In genomic region chr15:72269739-72270138, GRCh38 we compare ENCODE assay signal across 3 cellular contexts.
TF ChIP-seq lines count a peak whose summit lies in the region.

No MANE protein-coding gene starts in this region.

TF ChIP-seq in HEK293, 187 proteins besides CTCF, POLR2A, EP300 and RAD21:
- TF ChIP-seq, protein P1, sequence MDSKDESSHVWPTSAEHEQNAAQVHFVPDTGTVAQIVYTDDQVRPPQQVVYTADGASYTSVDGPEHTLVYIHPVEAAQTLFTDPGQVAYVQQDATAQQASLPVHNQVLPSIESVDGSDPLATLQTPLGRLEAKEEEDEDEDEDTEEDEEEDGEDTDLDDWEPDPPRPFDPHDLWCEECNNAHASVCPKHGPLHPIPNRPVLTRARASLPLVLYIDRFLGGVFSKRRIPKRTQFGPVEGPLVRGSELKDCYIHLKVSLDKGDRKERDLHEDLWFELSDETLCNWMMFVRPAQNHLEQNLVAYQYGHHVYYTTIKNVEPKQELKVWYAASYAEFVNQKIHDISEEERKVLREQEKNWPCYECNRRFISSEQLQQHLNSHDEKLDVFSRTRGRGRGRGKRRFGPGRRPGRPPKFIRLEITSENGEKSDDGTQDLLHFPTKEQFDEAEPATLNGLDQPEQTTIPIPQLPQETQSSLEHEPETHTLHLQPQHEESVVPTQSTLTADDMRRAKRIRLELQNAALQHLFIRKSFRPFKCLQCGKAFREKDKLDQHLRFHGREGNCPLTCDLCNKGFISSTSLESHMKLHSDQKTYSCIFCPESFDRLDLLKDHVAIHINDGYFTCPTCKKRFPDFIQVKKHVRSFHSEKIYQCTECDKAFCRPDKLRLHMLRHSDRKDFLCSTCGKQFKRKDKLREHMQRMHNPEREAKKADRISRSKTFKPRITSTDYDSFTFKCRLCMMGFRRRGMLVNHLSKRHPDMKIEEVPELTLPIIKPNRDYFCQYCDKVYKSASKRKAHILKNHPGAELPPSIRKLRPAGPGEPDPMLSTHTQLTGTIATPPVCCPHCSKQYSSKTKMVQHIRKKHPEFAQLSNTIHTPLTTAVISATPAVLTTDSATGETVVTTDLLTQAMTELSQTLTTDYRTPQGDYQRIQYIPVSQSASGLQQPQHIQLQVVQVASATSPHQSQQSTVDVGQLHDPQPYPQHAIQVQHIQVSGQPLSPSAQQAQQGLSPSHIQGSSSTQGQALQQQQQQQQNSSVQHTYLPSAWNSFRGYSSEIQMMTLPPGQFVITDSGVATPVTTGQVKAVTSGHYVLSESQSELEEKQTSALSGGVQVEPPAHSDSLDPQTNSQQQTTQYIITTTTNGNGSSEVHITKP (tag by site-specific recombination; IDR thresholded peaks at IDR 0.05): peak; percentile 92
- no peak for TF ChIP-seq ELK4 (IDR thresholded peaks at IDR 0.05; ENCODE audit: borderline replicate concordance, low read depth, low read length)

TF ChIP-seq in K562, 482 proteins besides CTCF, POLR2A, EP300 and RAD21:
- TF ChIP-seq EHMT2 (IDR thresholded peaks at IDR 0.05) (no peak), CSDE1 (IDR thresholded peaks at IDR 0.05) (no peak), ELF4 (CRISPR knock-in tag; IDR thresholded peaks at IDR 0.05) (no peak), SRSF7 (optimal IDR thresholded peaks at IDR 0.05; ENCODE audit: low read depth, low read length) (no peak)
- TF ChIP-seq, protein P1 (IDR thresholded peaks at IDR 0.05; ENCODE audit: partially characterized antibody): peak; percentile 89

TF ChIP-seq in neural cell, 6 proteins besides CTCF, POLR2A, EP300 and RAD21:
- TF ChIP-seq MXI1 (conservative IDR thresholded peaks at IDR 0.05; ENCODE audit: poor library complexity, severe bottlenecking): no peak
- TF ChIP-seq SMC3 (conservative IDR thresholded peaks at IDR 0.05; ENCODE audit: poor library complexity): no peak
- TF ChIP-seq EZH2 (IDR thresholded peaks at IDR 0.05; ENCODE audit: borderline replicate concordance, insufficient read depth, low read length, poor library complexity, severe bottlenecking): no peak
- no peak for TF ChIP-seq TAF1 (IDR thresholded peaks at IDR 0.05; ENCODE audit: low read depth)
- TF ChIP-seq, protein P2, sequence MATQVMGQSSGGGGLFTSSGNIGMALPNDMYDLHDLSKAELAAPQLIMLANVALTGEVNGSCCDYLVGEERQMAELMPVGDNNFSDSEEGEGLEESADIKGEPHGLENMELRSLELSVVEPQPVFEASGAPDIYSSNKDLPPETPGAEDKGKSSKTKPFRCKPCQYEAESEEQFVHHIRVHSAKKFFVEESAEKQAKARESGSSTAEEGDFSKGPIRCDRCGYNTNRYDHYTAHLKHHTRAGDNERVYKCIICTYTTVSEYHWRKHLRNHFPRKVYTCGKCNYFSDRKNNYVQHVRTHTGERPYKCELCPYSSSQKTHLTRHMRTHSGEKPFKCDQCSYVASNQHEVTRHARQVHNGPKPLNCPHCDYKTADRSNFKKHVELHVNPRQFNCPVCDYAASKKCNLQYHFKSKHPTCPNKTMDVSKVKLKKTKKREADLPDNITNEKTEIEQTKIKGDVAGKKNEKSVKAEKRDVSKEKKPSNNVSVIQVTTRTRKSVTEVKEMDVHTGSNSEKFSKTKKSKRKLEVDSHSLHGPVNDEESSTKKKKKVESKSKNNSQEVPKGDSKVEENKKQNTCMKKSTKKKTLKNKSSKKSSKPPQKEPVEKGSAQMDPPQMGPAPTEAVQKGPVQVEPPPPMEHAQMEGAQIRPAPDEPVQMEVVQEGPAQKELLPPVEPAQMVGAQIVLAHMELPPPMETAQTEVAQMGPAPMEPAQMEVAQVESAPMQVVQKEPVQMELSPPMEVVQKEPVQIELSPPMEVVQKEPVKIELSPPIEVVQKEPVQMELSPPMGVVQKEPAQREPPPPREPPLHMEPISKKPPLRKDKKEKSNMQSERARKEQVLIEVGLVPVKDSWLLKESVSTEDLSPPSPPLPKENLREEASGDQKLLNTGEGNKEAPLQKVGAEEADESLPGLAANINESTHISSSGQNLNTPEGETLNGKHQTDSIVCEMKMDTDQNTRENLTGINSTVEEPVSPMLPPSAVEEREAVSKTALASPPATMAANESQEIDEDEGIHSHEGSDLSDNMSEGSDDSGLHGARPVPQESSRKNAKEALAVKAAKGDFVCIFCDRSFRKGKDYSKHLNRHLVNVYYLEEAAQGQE (IDR thresholded peaks at IDR 0.05; ENCODE audit: borderline replicate concordance): no peak
- no peak for TF ChIP-seq POLR2AphosphoS5 (IDR thresholded peaks at IDR 0.05)
